Comparison of ENCODE assay signal across 19 cellular contexts in genomic region chr3:7874116-7874515, GRCh38.
DNase-seq lines count a peak whose midpoint lies in the region; ATAC-seq and TF ChIP-seq lines count a peak whose summit lies in the region.
"Had no signal": no experiment of that assay in that cellular context is flagged by ENCODE, and none has a peak within 500 bp of the region (broad histone marks: within the 10 kb centered on the region; RNA-seq: fewer than 3 reads in every experiment).

No MANE protein-coding gene starts in this region.

- no peak for TF ChIP-seq RAD21 in HCT116 (IDR thresholded peaks at IDR 0.05; ENCODE audit: low read depth)

- no peak overlapping the region for H3K4ac ChIP-seq in mesendoderm (ENCODE audit: low read depth, low read length)

- DNase-seq in HCT116 (ENCODE audit: low read depth, low spot score) (peak; percentile 51), astrocyte of the cerebellum (ENCODE audit: low read depth) (peak; percentile 8), epithelial cell of esophagus (ENCODE audit: low read depth) (peak; percentile 16), mesendoderm (peak; percentile 57), HCEC 1CT (no peak), gastrocnemius medialis (no peak)
- no peak for DNase-seq in activated CD4-positive, alpha-beta T cell treated with anti-CD3 and anti-CD28 coated beads for 1 hour
- DNase-seq: CD4-positive, CD25-positive, alpha-beta regulatory T cell; DND-41; NCI-H1048; NCI-H1436 treated with DMSO at 0.1 percent for 48 hours; NCI-H2029 treated with DMSO at 0.1 percent for 48 hours; NCI-H2171 treated with DMSO at 0.1 percent for 48 hours; NCI-H510A; NCI-H82 had no signal

- H3K9me2 ChIP-seq in HCT116 (ENCODE audit: insufficient read depth) = no peaks in the 10 kb centered on the region

- H3K4me3 ChIP-seq in HCT116 (replicated peaks in 1 of 2; ENCODE audit: low read depth in 1 of 2, low read length in 2 of 2) (peak overlapping the region in 1 of 2 experiments; percentile 34; a peak in 2 of 4 replicates), astrocyte of the cerebellum (ENCODE audit: low read depth, low read length) (no peak overlapping the region), epithelial cell of esophagus (ENCODE audit: low read length) (no peak overlapping the region), mesendoderm (ENCODE audit: low read length) (no peak overlapping the region), gastrocnemius medialis (no peak overlapping the region)
- H3K4me3 ChIP-seq: GM23338, SK-N-MC had no signal

- RAD21 ChIA-PET in HCT116 (lab: Charles Lee; ENCODE audit: low non-redundant PET in 1 of 2, low total read pairs in 2 of 2, uncharacterized antibody in 2 of 2, unreplicated experiment in 2 of 2) = interaction anchor here in 1 of 2 experiments (1.1 kb wide), 1 partner anchor 323 kb away, joined by 3 read pairs; no protein-coding TSS in a partner anchor

- H3K9me3 ChIP-seq in HCT116 (ENCODE audit: control insufficient read depth in 1 of 2, insufficient read depth in 1 of 2, low read depth in 1 of 2, low read length in 2 of 2) (no peaks in the 10 kb centered on the region), gastrocnemius medialis (no peaks in the 10 kb centered on the region)

- in situ Hi-C loops in astrocyte of the cerebellum (cut with HindIII; ENCODE audit: low sequenced_read_pairs) = no loop called here
- in situ Hi-C loops in gastrocnemius medialis (cut with MboI; ENCODE audit: low sequenced_read_pairs in 4 of 4) = no loop called here

- no peak overlapping the region for H2BK120ac ChIP-seq in mesendoderm (ENCODE audit: low read depth, low read length)

- no peaks in the 10 kb centered on the region for H3K27me3 ChIP-seq in HCT116 (ENCODE audit: insufficient read depth, low read length)
- no peaks in the 10 kb centered on the region for H3K27me3 ChIP-seq in mesendoderm (ENCODE audit: insufficient read depth, low read length, poor library complexity)
- H3K27me3 ChIP-seq in gastrocnemius medialis = no peaks in the 10 kb centered on the region

- peak overlapping the region; percentile 97 for H3K27ac ChIP-seq in HCT116 (ENCODE audit: low read depth, low read length)
- no peak overlapping the region for H3K27ac ChIP-seq in mesendoderm (ENCODE audit: low read depth, low read length)
- no peak overlapping the region for H3K27ac ChIP-seq in gastrocnemius medialis
- H3K27ac ChIP-seq: SK-N-MC had no signal

- no TSS peak for BruUV-seq in HCT116 (replicated peaks; lab: Mats Ljungman, UMichigan)

- H2AK5ac ChIP-seq in mesendoderm (ENCODE audit: low read length) = no peak overlapping the region

- H2BK15ac ChIP-seq in mesendoderm (replicated peaks; ENCODE audit: low read depth) = no peak overlapping the region

- H3K79me2 ChIP-seq in HCT116 (ENCODE audit: insufficient read depth, low read length) = no peaks in the 10 kb centered on the region
- H3K79me2 ChIP-seq in mesendoderm (ENCODE audit: control insufficient read depth, insufficient read depth, low read length) = no peaks in the 10 kb centered on the region

- H3K36me3 ChIP-seq in HCT116 (ENCODE audit: control insufficient read depth in 1 of 2, insufficient read depth in 2 of 2, low read length in 2 of 2) (no peaks in the 10 kb centered on the region), mesendoderm (ENCODE audit: control insufficient read depth, insufficient read depth, low read length) (no peaks in the 10 kb centered on the region), gastrocnemius medialis (no peaks in the 10 kb centered on the region)

- POLR2A ChIA-PET in HCT116 (lab: Charles Lee) = no interaction called here

- H4K5ac ChIP-seq in mesendoderm (ENCODE audit: low read length) = no peak overlapping the region

- WGBS in mesendoderm (ENCODE audit: extremely low coverage, insufficient coverage, low lambda C conversion rate) = no CpG with 5 or more reads among the region's 1 CpG

- no peak overlapping the region for H3K23ac ChIP-seq in mesendoderm (ENCODE audit: low read length)

- intact Hi-C loops in HCT116 (cut with micrococcal nuclease) (no loop called here), gastrocnemius medialis (cut with DNase I; ENCODE audit: low total_unique reads) (no loop called here)

- ATAC-seq in HCT116 (peak; percentile 33), GM21526 (IDR thresholded peaks at IDR 0.05; ENCODE audit: low FRiP score, unreplicated experiment) (no peak), gastrocnemius medialis (no peak)
- ATAC-seq: GM23338, Right ventricle myocardium inferior had no signal

- H3K79me1 ChIP-seq in mesendoderm (ENCODE audit: low read length) = no peaks in the 10 kb centered on the region

- H3K18ac ChIP-seq in mesendoderm (ENCODE audit: low read length) = no peak overlapping the region

- H3K4me2 ChIP-seq in HCT116 (ENCODE audit: low read length) (peak overlapping the region; percentile 67), mesendoderm (ENCODE audit: low read length) (no peak overlapping the region)
- H3K4me2 ChIP-seq: GM23338 had no signal

- H3K56ac ChIP-seq in mesendoderm (ENCODE audit: low read length) = no peak overlapping the region

- CTCF ChIA-PET in HCT116 (lab: Charles Lee) = no interaction called here

- TF ChIP-seq CTCF in HCT116 (IDR thresholded peaks at IDR 0.05 in 2 of 3, conservative IDR thresholded peaks at IDR 0.05 in 1 of 3; ENCODE audit: borderline replicate concordance in 1 of 3, insufficient read depth in 1 of 3, low read depth in 2 of 3, low read length in 2 of 3) = no peak
- TF ChIP-seq CTCF in astrocyte of the cerebellum (IDR thresholded peaks at IDR 0.05; ENCODE audit: low read depth, low read length, missing control alignments) = no peak
- no peak for TF ChIP-seq CTCF in epithelial cell of esophagus (IDR thresholded peaks at IDR 0.05; ENCODE audit: insufficient read depth, low read depth, low read length, missing control alignments)
- no peak for TF ChIP-seq CTCF in gastrocnemius medialis (IDR thresholded peaks at IDR 0.05 in 4 of 5, conservative IDR thresholded peaks at IDR 0.05 in 1 of 5)

- H3K9ac ChIP-seq in HCT116 (ENCODE audit: low read length) (peak overlapping the region; percentile 4; the same call in 1 of the 2 replicates), mesendoderm (ENCODE audit: low read length) (no peak overlapping the region)

- H4K8ac ChIP-seq in mesendoderm (ENCODE audit: low read depth, low read length) = no peak overlapping the region

- H2AFZ ChIP-seq in HCT116 (ENCODE audit: low read depth, low read length, poor library complexity, severe bottlenecking) = peak overlapping the region; percentile 24
- H2AFZ ChIP-seq: GM23338 had no signal

- no peak overlapping the region for H2BK5ac ChIP-seq in mesendoderm (ENCODE audit: low read length)

- H4K20me1 ChIP-seq in HCT116 (ENCODE audit: insufficient read depth) = no peaks in the 10 kb centered on the region

- H3K4me1 ChIP-seq in HCT116 (ENCODE audit: control insufficient read depth in 1 of 2, insufficient read depth in 2 of 2, low read length in 2 of 2) (peaks cover 55 to 68% of the 10 kb centered on the region in 2 experiments), mesendoderm (ENCODE audit: control insufficient read depth, low read depth, low read length) (no peaks in the 10 kb centered on the region), gastrocnemius medialis (no peaks in the 10 kb centered on the region)

- TF ChIP-seq POLR2A in HCT116 (IDR thresholded peaks at IDR 0.05; ENCODE audit: borderline replicate concordance, extremely low read depth, insufficient read depth, insufficient read length) (no peak), gastrocnemius medialis (IDR thresholded peaks at IDR 0.05) (no peak)

TF ChIP-seq in HCT116, 20 proteins besides CTCF, POLR2A, EP300 and RAD21:
- TF ChIP-seq TCF7L2 (IDR thresholded peaks at IDR 0.05; ENCODE audit: borderline replicate concordance, extremely low read depth, insufficient read depth, insufficient read length) (peak; percentile 88), YY1 (IDR thresholded peaks at IDR 0.05; ENCODE audit: extremely low read depth, insufficient replicate concordance, low read depth, low read length) (no peak), JUND (IDR thresholded peaks at IDR 0.05) (peak; percentile 75), FOSL1 (IDR thresholded peaks at IDR 0.05; ENCODE audit: low read depth) (peak; percentile 75), SRF (IDR thresholded peaks at IDR 0.05; ENCODE audit: low read depth) (0 out of 2 replicates have a peak, but pooled peaks have one; percentile 28), SP1 (IDR thresholded peaks at IDR 0.05; ENCODE audit: low read depth) (peak; percentile 61), CEBPB (IDR thresholded peaks at IDR 0.05; ENCODE audit: low read depth) (peak; percentile 92), POLR2AphosphoS5 (IDR thresholded peaks at IDR 0.05; ENCODE audit: low read depth, low read length) (no peak), EZH2phosphoT487 (IDR thresholded peaks at IDR 0.05; ENCODE audit: borderline replicate concordance) (no peak), MAX (IDR thresholded peaks at IDR 0.05) (peak; percentile 21; the same call in 1 of the 2 replicates)

Comparison
In these comparisons a context has a peak if more than half of its experiments do, and no peak if none do; other contexts are left out.
1. DNase-seq: peak in HCT116 (single experiment), astrocyte of the cerebellum (single experiment), epithelial cell of esophagus (single experiment) and mesendoderm (single experiment); none in HCEC 1CT (single experiment), gastrocnemius medialis (0 of 2) and activated CD4-positive, alpha-beta T cell treated with anti-CD3 and anti-CD28 coated beads for 1 hour (single experiment).